9 cellular contexts compared by ENCODE assay signal in the genomic region with DNA sequence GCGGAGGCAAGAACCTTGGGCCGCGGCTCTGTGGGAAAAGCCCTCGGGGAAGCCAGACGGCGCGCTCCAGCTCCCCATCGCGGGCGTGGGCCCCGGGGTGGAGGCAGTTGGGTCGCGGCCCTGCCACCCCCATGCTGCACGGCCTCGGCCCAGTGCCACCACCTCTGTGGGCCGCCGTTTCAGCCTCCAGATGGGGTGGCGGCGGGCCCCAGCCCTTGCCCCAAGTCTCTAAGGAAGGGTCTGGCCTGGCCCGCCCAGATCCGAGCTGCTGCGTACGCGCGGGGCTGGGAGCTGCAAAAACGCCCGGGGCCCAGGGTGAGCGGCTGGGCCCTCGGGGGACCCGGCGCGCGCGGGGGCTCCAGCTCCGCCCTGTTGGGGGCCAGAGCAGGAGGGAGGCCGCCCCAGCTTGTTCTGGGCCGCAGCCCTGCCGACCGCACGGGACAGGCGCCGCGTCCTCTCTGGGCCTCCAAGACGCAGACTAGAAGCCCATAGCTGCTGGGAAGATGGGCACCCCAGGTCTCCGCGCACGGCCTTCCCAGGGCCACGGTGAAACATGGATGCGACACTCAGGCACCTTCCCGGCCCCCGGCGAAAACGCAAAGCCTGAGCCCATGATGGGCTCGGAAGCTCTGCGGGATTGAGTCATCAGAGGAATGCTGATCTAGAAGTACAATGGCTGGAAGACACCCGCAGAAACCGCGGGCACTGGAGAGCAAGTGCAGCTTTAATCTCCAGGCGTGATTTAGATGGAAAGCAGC.
DNase-seq lines count a peak whose midpoint lies in the region; ATAC-seq and TF ChIP-seq lines count a peak whose summit lies in the region.
"Had no signal": no experiment of that assay in that cellular context is flagged by ENCODE, and none has a peak within 500 bp of the region (broad histone marks: within the 10 kb centered on the region; RNA-seq: fewer than 3 reads in every experiment).

No MANE protein-coding gene starts in this region.

- H3K4me1 ChIP-seq in HUES6 (ENCODE audit: control insufficient read depth, insufficient read depth, low read length) (peaks cover 18% of the 10 kb centered on the region), spleen (peaks cover 0 to 30% (median 20%) of the 10 kb centered on the region in 6 donors)

- intact Hi-C loops in left colon (cut with DNase I, micrococcal nuclease) (no loop called here), spleen (cut with DNase I; ENCODE audit: low total_unique reads) (no loop called here)

- WGBS in spleen, 5 donors, result 10 to 18% (median 13%) methylated on average over 6 to 59 of the region's 59 CpGs

- DNase-seq in dermis blood vessel endothelial cell (peak; percentile 47), left colon (peak in 1 of 2 donors; percentile 18), spleen (no peak), DMS153 treated with DMSO at 0.1 percent for 48 hours (lab: John Stamatoyannopoulos, UW; ENCODE audit: unreplicated experiment) (no peak)
- DNase-seq in effector CD4-positive, alpha-beta T cell, result no peak

- H3K27me3 ChIP-seq in HUES6 (ENCODE audit: control insufficient read depth, insufficient read depth, low read length), result no peaks in the 10 kb centered on the region
- H3K27me3 ChIP-seq in spleen (replicated peaks in 1 of 7), result peaks cover 0 to 68% (median 24%) of the 10 kb centered on the region in 7 donors

- no peak for TF ChIP-seq POLR2A in spleen (IDR thresholded peaks at IDR 0.05)

- H3K9ac ChIP-seq in HUES6 (ENCODE audit: low read length), result peak overlapping the region; percentile 78

- TF ChIP-seq CTCF in spleen (IDR thresholded peaks at IDR 0.05 in 8 of 11, conservative IDR thresholded peaks at IDR 0.05 in 3 of 11), result no peak

- H3K27ac ChIP-seq in HUES6 (ENCODE audit: low read depth, low read length) (peak overlapping the region; percentile 82; the same call in 1 of the 2 replicates), spleen (peak overlapping the region in 7 of 8 donors; percentile 44 to 84 (median 79))

- H3K36me3 ChIP-seq in HUES6 (ENCODE audit: control insufficient read depth, insufficient read depth, low read length), result 0 out of 2 replicates have a peak, but pooled peaks cover 2% of the 10 kb centered on the region
- no peaks in the 10 kb centered on the region for H3K36me3 ChIP-seq in spleen
- H3K36me3 ChIP-seq: HAP-1 had no signal

- H3K9me3 ChIP-seq in HUES6 (ENCODE audit: control insufficient read depth, insufficient read depth, low read depth, low read length) (no peaks in the 10 kb centered on the region), spleen (no peaks in the 10 kb centered on the region)
- H3K9me3 ChIP-seq: HAP-1 had no signal

- ATAC-seq in left colon (peak; percentile 11), GM18870 (IDR thresholded peaks at IDR 0.05; ENCODE audit: unreplicated experiment) (no peak), HG03354 (IDR thresholded peaks at IDR 0.05; ENCODE audit: poor library complexity, severe bottlenecking, unreplicated experiment) (no peak)

- H3K4me3 ChIP-seq in HUES6 (ENCODE audit: low read depth, low read length) (peak overlapping the region; percentile 66), spleen (peak overlapping the region in 7 of 8 donors; percentile 26 to 70 (median 35))
